In the genomic region with DNA sequence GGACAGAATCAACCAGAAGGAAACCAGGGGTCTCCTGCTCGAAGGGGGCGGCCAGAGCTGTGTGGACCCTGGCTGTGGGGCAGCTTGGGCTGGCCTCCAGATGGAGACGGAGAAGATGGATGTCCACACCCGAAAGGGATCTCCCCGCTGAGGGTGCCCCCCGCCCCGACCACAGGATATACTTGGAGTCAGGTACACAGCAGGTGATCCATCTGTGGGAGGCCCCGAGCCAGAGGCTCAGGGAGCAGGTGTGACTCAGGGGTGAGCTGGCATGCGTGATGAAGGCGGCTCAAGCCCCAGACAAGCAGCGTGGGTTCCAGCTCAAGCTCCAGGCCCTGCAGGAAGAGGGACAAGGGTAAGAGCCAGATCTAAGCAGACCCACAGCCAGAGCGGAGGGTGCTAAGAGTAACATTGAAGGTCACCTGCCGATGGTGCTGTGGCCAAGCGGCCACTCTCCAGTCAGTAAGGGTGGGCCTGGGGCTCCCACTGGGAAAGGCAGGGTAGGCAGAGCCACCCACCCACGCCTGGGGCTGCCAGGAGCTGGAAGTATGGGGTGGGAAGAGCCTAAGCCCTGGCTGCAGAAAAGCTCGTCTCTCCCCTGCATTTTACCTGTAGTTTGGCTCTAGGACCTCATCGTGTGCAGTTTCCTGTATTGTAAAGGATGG, we compare ENCODE assay signal across 20 cellular contexts. TPM values are rescaled to one million over a fixed set of nuclear protein-coding genes. Genes with fewer than 3 reads are reported as not detected.
A peak's percentile ranks its signal among the peaks of the same experiment; 100 is the strongest.
DNase-seq lines count a peak whose midpoint lies in the region; ATAC-seq, FAIRE-seq and TF ChIP-seq lines count a peak whose summit lies in the region.
"Had no signal": no experiment of that assay in that cellular context is flagged by ENCODE, and none has a peak within 500 bp of the region (broad histone marks: within the 10 kb centered on the region; RNA-seq: fewer than 3 reads in every experiment).

No MANE protein-coding gene starts in this region.

- H3K36me3 ChIP-seq in bronchial epithelial cell (ENCODE audit: control insufficient read depth, insufficient read depth, low read length) (no peaks in the 10 kb centered on the region), keratinocyte (ENCODE audit: control insufficient read depth in 2 of 2, extremely low read depth in 1 of 2, insufficient read depth in 2 of 2, low read length in 2 of 2) (no peaks in the 10 kb centered on the region)
- H3K36me3 ChIP-seq: sigmoid colon, stomach had no signal

- FAIRE-seq in bronchial epithelial cell (lab: Jason Lieb, UNC) (no peak), keratinocyte (lab: Jason Lieb, UNC) (no peak), frontal cortex (lab: Jason Lieb, UNC) (no peak)
- FAIRE-seq: colon, D721Med, kidney had no signal

- H3K9me3 ChIP-seq in keratinocyte (ENCODE audit: control insufficient read depth, low read depth, low read length): no peaks in the 10 kb centered on the region
- H3K9me3 ChIP-seq: sigmoid colon, stomach had no signal

- TF ChIP-seq CTCF in bronchial epithelial cell (IDR thresholded peaks at IDR 0.05; ENCODE audit: insufficient read depth, low read length, severe bottlenecking) (no peak), keratinocyte (optimal IDR thresholded peaks at IDR 0.05 in 1 of 3, IDR thresholded peaks at IDR 0.05 in 1 of 3, conservative IDR thresholded peaks at IDR 0.05 in 1 of 3; ENCODE audit: extremely low read depth in 1 of 3, insufficient read depth in 2 of 3, low read length in 3 of 3) (no peak)

- no peak overlapping the region for H2AFZ ChIP-seq in keratinocyte (ENCODE audit: control insufficient read depth, low read length)

- dilution Hi-C loops in keratinocyte (cut with MboI; ENCODE audit: extremely low pct_ligation_motif_present, low sequenced_read_pairs): no loop called here

- H3K79me2 ChIP-seq in keratinocyte (ENCODE audit: control insufficient read depth, insufficient read depth, low read length): no peaks in the 10 kb centered on the region

- no peaks in the 10 kb centered on the region for H3K4me1 ChIP-seq in keratinocyte (ENCODE audit: control insufficient read depth, extremely low read depth, insufficient read depth, low read length)
- H3K4me1 ChIP-seq: stomach had no signal

- H3K4me2 ChIP-seq in keratinocyte (ENCODE audit: control insufficient read depth, extremely low read depth, insufficient read depth, low read depth, low read length): no peak overlapping the region

- DNase-seq in Daoy (ENCODE audit: low read depth) (peak; percentile 62), HPDE6-E6E7 (ENCODE audit: extremely low spot score) (peak; percentile 61), bronchial epithelial cell (ENCODE audit: low read depth) (peak; percentile 73), keratinocyte (ENCODE audit: low read depth, low spot score) (peak; percentile 9), frontal cortex (ENCODE audit: low spot score in 2 of 2) (no peak), kidney glomerular epithelial cell (lab: John Stamatoyannopoulos, UW) (no peak), occipital lobe (lab: John Stamatoyannopoulos, UW) (no peak)
- DNase-seq: activated CD4-positive, alpha-beta T cell treated with anti-CD3 and anti-CD28 coated beads, Interleukin-2, amount 50 U/mL, for 1 hour; endodermal cell; kidney; MV-4-11; NCI-H187; sigmoid colon; stomach; trophoblast cell had no signal

- no peaks in the 10 kb centered on the region for H4K20me1 ChIP-seq in keratinocyte (ENCODE audit: control insufficient read depth, extremely low read depth, insufficient read depth, low read length)

- no peaks in the 10 kb centered on the region for H3K9me1 ChIP-seq in keratinocyte (ENCODE audit: control insufficient read depth, extremely low read depth, insufficient read depth, low read length)

- H3K4me3 ChIP-seq in bronchial epithelial cell (ENCODE audit: low read depth, low read length) (no peak overlapping the region), keratinocyte (ENCODE audit: control insufficient read depth in 2 of 3, extremely low read depth in 1 of 3, insufficient read depth in 2 of 3, low read depth in 1 of 3, low read length in 3 of 3) (no peak overlapping the region)
- H3K4me3 ChIP-seq: lung, sigmoid colon, stomach had no signal

- ATAC-seq in GM19395 (IDR thresholded peaks at IDR 0.05; ENCODE audit: unreplicated experiment): no peak

- H3K9ac ChIP-seq in keratinocyte (ENCODE audit: control insufficient read depth, extremely low read depth, insufficient read depth, low read length): no peak overlapping the region
- H3K9ac ChIP-seq: KMS-11 had no signal

- no peak overlapping the region for H3K27ac ChIP-seq in keratinocyte (ENCODE audit: control insufficient read depth, insufficient read depth, low read length)
- H3K27ac ChIP-seq: KMS-11, sigmoid colon, stomach had no signal

- H3K27me3 ChIP-seq in bronchial epithelial cell (ENCODE audit: control insufficient read depth, insufficient read depth, low read length) (peaks cover 5% of the 10 kb centered on the region), keratinocyte (ENCODE audit: control insufficient read depth, extremely low read depth, insufficient read depth, low read length) (peaks cover 5% of the 10 kb centered on the region)

RNA-seq across cellular contexts. Expression of a gene that starts 30.6 kb away (rescaled TPM):
- total RNA-seq in Daoy (2014; rRNA removed; shearing (Covaris generic)): 4.1 and 6.1 TPM in 2 replicates
- total RNA-seq in bronchial epithelial cell: 0.26 and 0.90 TPM in 2 replicates
- 0.54 to 2.5 TPM (median 1.2 TPM) in 3 replicates for polyA plus RNA-seq in keratinocyte
- 0.35 TPM for polyA plus RNA-seq in keratinocyte (2011; ENCODE audit: low read depth)
- polyA plus RNA-seq in keratinocyte (2011; cell fraction: cytosol; rRNA removed): 1.3 and 1.5 TPM in 2 replicates
- polyA plus RNA-seq in keratinocyte (2011; cell fraction: nucleus; rRNA removed): 2.4 and 2.6 TPM in 2 replicates
- polyA plus RNA-seq in keratinocyte (2012; ENCODE audit: low replicate concordance): 0.35 and 1.3 TPM in 2 replicates
- 2.8 to 3.3 TPM (median 2.8 TPM) in 3 replicates for polyA minus RNA-seq in keratinocyte
- 1.7 TPM for polyA minus RNA-seq in keratinocyte (2011; cell fraction: cytosol; rRNA and poly(A)+ RNA removed)
- 2.5 and 6.2 TPM in 2 replicates for polyA minus RNA-seq in keratinocyte (2011; cell fraction: nucleus; rRNA and poly(A)+ RNA removed)
- total RNA-seq in frontal cortex: 28.5 TPM
- total RNA-seq in occipital lobe: 28.7 TPM

Comparison
In these comparisons a context has a peak if more than half of its experiments do, and no peak if none do; other contexts are left out.
1. DNase-seq: peak in Daoy (single experiment), HPDE6-E6E7 (single experiment), bronchial epithelial cell (single experiment) and keratinocyte (single experiment); none in frontal cortex (0 of 2), kidney glomerular epithelial cell (single experiment) and occipital lobe (single experiment).